Comparison of ENCODE assay signal across 1 cellular context in genomic region chr6:31655349-31656237, GRCh38.
TF ChIP-seq lines count a peak whose summit lies in the region.

Gene APOM (plus strand): TSS chr6:31655894. CDS start chr6:31655967, 73 bp downstream.

TF ChIP-seq in K562, 482 proteins besides CTCF, POLR2A, EP300 and RAD21 (continued from another document):
- 0 out of 2 replicates have a peak, but pooled peaks have one; percentile 30 for TF ChIP-seq THRB (CRISPR knock-in tag; conservative IDR thresholded peaks at IDR 0.05)
- no peak for TF ChIP-seq HSF4 (CRISPR knock-in tag; IDR thresholded peaks at IDR 0.05; ENCODE audit: borderline replicate concordance)
- 0 out of 2 replicates have a peak, but pooled peaks have one; percentile 16 for TF ChIP-seq POLR2AphosphoS2 (IDR thresholded peaks at IDR 0.05; ENCODE audit: low read length)
- TF ChIP-seq ATF1 (CRISPR knock-in tag; IDR thresholded peaks at IDR 0.05), result no peak
- TF ChIP-seq ATF1 (tag; IDR thresholded peaks at IDR 0.05), result no peak
- peak; percentile 44; the same call in 1 of the 2 replicates for TF ChIP-seq SUPT5H (IDR thresholded peaks at IDR 0.05)
- no peak for TF ChIP-seq SIRT6 (IDR thresholded peaks at IDR 0.05; ENCODE audit: low read depth, low read length)
- no peak for TF ChIP-seq GATAD2B (IDR thresholded peaks at IDR 0.05; ENCODE audit: borderline replicate concordance)
- no peak for TF ChIP-seq FOXA3 (CRISPR knock-in tag; conservative IDR thresholded peaks at IDR 0.05 in 1 of 2, IDR thresholded peaks at IDR 0.05 in 1 of 2)
- 0 out of 2 replicates have a peak, but pooled peaks have one; percentile 18 for TF ChIP-seq ZNF695 (CRISPR knock-in tag; IDR thresholded peaks at IDR 0.05)
- no peak for TF ChIP-seq NR2C1 (IDR thresholded peaks at IDR 0.05)
- TF ChIP-seq NR2C1 (tag; IDR thresholded peaks at IDR 0.05), result peak; percentile 57; the same call in 1 of the 2 replicates
- 0 out of 2 replicates have a peak, but pooled peaks have one; percentile 70 for TF ChIP-seq HMG20B (CRISPR knock-in tag; IDR thresholded peaks at IDR 0.05)
- no peak for TF ChIP-seq SRSF3 (IDR thresholded peaks at IDR 0.05; ENCODE audit: insufficient read depth, low read length)
- TF ChIP-seq NFIC (IDR thresholded peaks at IDR 0.05), result no peak
- no peak for TF ChIP-seq ZBTB8A (IDR thresholded peaks at IDR 0.05; ENCODE audit: partially characterized antibody)
- no peak for TF ChIP-seq ZNF518B (CRISPR knock-in tag; IDR thresholded peaks at IDR 0.05)
- no peak for TF ChIP-seq ZBTB17 (CRISPR knock-in tag; IDR thresholded peaks at IDR 0.05)
- no peak for TF ChIP-seq ZSCAN29 (IDR thresholded peaks at IDR 0.05)
- TF ChIP-seq LARP7 (IDR thresholded peaks at IDR 0.05), result no peak
- TF ChIP-seq MAX (CRISPR knock-in tag; IDR thresholded peaks at IDR 0.05), result 0 out of 2 replicates have a peak, but pooled peaks have one; percentile 18
- no peak for TF ChIP-seq ZNF644 (tag; IDR thresholded peaks at IDR 0.05; ENCODE audit: low read depth)
- no peak for TF ChIP-seq SRSF1 (IDR thresholded peaks at IDR 0.05; ENCODE audit: low read depth, low read length)
- no peak for TF ChIP-seq CREB5 (CRISPR knock-in tag; IDR thresholded peaks at IDR 0.05)
- no peak for TF ChIP-seq ZNF408 (CRISPR knock-in tag; IDR thresholded peaks at IDR 0.05; ENCODE audit: low read depth)
- 0 out of 2 replicates have a peak, but pooled peaks have one; percentile 71 for TF ChIP-seq STAT6 (CRISPR knock-in tag; IDR thresholded peaks at IDR 0.05)
- TF ChIP-seq SIN3A (IDR thresholded peaks at IDR 0.05; ENCODE audit: borderline replicate concordance in 2 of 2, control insufficient read depth in 1 of 2, low read depth in 2 of 2, low read length in 2 of 2), result 0 out of 4 replicates have a peak, but pooled peaks of 1 of the 2 experiments have one; percentile 28
- TF ChIP-seq CREM (IDR thresholded peaks at IDR 0.05; ENCODE audit: low read depth), result no peak
- TF ChIP-seq SP2 (IDR thresholded peaks at IDR 0.05; ENCODE audit: extremely low read depth, low read depth, low read length, poor library complexity, severe bottlenecking), result no peak
- TF ChIP-seq ZNF146 (CRISPR knock-in tag; IDR thresholded peaks at IDR 0.05; ENCODE audit: unreplicated experiment), result peak; percentile 2
- TF ChIP-seq ATF6 (CRISPR knock-in tag; IDR thresholded peaks at IDR 0.05), result no peak
- no peak for TF ChIP-seq ATF4 (CRISPR knock-in tag; IDR thresholded peaks at IDR 0.05)
- no peak for TF ChIP-seq SNAPC5 (CRISPR knock-in tag; IDR thresholded peaks at IDR 0.05)
- no peak for TF ChIP-seq ZFP30 (CRISPR knock-in tag; IDR thresholded peaks at IDR 0.05; ENCODE audit: borderline replicate concordance)
- TF ChIP-seq DDX20 (tag; IDR thresholded peaks at IDR 0.05; ENCODE audit: low read depth), result no peak
TF ChIP-seq in K562: peak in this region for 11.
